8 cellular contexts compared by ENCODE assay signal in the genomic region with DNA sequence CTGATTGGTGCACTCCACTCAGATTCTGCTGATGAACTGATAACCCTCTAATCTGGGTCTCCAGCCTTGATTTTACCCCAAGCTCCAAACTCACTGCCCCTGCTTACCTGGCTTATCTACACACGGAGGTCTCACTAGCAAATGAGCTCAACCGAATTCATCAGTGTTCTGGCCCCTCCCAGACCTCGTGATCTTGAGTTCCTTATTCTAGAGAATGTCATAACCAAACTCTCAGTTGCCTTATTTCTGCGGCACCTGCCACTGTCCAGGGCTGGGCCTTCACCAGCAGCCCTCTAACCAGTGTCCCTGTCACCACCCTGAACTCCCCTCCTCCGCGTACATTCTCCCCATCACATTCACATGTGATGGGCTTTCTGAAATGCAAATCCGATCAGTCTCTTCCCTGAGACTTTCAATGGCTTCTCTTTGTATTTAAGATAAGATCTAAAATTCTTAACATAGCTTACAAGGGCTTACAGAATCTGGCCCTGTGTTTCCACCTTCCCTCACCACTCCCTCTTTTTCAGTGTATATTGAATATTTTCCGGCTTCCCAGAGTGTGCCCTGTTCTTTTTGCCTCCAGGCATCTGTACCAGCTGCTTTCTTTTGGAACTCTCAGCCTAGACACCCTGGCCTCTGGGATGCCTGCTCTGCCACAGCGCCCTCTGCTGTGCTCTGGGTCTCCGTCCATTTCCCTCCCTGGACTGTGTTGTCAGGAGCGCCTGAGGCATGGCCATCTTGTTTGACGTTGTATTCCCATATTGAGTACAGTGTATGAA.
DNase-seq lines count a peak whose midpoint lies in the region; ATAC-seq and TF ChIP-seq lines count a peak whose summit lies in the region.

No MANE protein-coding gene starts in this region.

- peaks cover 2% of the 10 kb centered on the region for H3K36me3 ChIP-seq in brain microvascular endothelial cell (replicated peaks)

- peak; percentile 68 for DNase-seq in EH (ENCODE audit: low read depth)
- peak; percentile 23 to 58 (median 38) for DNase-seq in T-helper 1 cell
- peak; percentile 86 for DNase-seq in brain microvascular endothelial cell
- peak; percentile 81 for DNase-seq in left kidney (ENCODE audit: low read depth, low spot score)
- peak; percentile 14 to 36 for DNase-seq in stimulated activated CD8-positive, alpha-beta memory T cell treated with anti-CD3 and anti-CD28 coated beads, Interleukin-2, amount 100 ng/mL, for 1 hour (ENCODE audit: low read depth in 2 of 2)
- no peak for DNase-seq in dedifferentiated amniotic fluid mesenchymal stem cell (ENCODE audit: extremely low spot score)

- H3K27me3 ChIP-seq in brain microvascular endothelial cell (replicated peaks): no peaks in the 10 kb centered on the region

- peak; percentile 17 for ATAC-seq in GM19468 (IDR thresholded peaks at IDR 0.05; ENCODE audit: extremely low read depth, unreplicated experiment)
- peak; percentile 59 for ATAC-seq in HG03521 (IDR thresholded peaks at IDR 0.05; ENCODE audit: unreplicated experiment)

- peak overlapping the region; percentile 35 for H3K27ac ChIP-seq in brain microvascular endothelial cell

- H3K4me3 ChIP-seq in brain microvascular endothelial cell (ENCODE audit: low read depth, low read length): no peak overlapping the region

- TF ChIP-seq CTCF in brain microvascular endothelial cell (IDR thresholded peaks at IDR 0.05; ENCODE audit: low read depth, low read length, missing control alignments): peak; percentile 82

- in situ Hi-C loops in brain microvascular endothelial cell (cut with HindIII; ENCODE audit: low pct_ligation_motif_present, low sequenced_read_pairs): no loop called here
